In the genomic region with DNA sequence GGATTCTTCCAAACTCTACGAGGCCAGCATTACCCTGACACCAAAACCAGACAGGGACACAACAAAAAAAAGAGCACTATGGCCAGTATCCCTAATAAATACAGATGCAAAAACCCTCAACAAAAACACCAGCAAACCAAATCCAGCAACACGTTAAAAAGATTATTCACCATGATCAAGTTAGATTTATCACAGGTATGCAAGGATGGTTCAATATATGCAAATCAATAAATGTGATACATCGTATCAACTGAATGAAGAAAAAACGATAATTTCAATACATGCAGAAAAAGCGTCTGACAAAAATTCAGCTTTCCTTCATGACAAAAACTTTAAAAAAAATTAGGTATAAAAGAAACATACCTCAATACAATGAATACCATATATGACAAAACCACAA, we compare ENCODE assay signal across 23 cellular contexts.
"Had no signal": no experiment of that assay in that cellular context is flagged by ENCODE, and none has a peak within 500 bp of the region (broad histone marks: within the 10 kb centered on the region; RNA-seq: fewer than 3 reads in every experiment).

No MANE protein-coding gene starts in this region.

- H3K79me2 ChIP-seq: hepatocyte had no signal

- ATAC-seq: effector memory CD8-positive, alpha-beta T cell; foreskin keratinocyte; gastroesophageal sphincter; heart left ventricle; left cardiac atrium; left lung; left ventricle myocardium superior; lower lobe of right lung; mucosa of descending colon; naive thymus-derived CD8-positive, alpha-beta T cell had no signal

- H3K9me3 ChIP-seq: colonic mucosa had no signal

- H3K4me3 ChIP-seq: colonic mucosa, esophagus muscularis mucosa, gastroesophageal sphincter, heart left ventricle, hepatocyte, left lung, lower lobe of right lung, mucosa of descending colon had no signal

- H3K27me3 Mint-ChIP-seq: dendritic cell treated with granulocyte-macrophage colony-stimulating factor and Interleukin-4, amounts not matched to agents 40 ng/mL and 50 ng/mL, for 4 days; effector memory CD8-positive, alpha-beta T cell; naive B cell; naive thymus-derived CD8-positive, alpha-beta T cell had no signal

- H3K4me3 Mint-ChIP-seq: dendritic cell treated with granulocyte-macrophage colony-stimulating factor and Interleukin-4, amounts not matched to agents 40 ng/mL and 50 ng/mL, for 4 days; effector memory CD8-positive, alpha-beta T cell; immature natural killer cell; mesothelial cell of epicardium; naive B cell had no signal

- H3K36me3 ChIP-seq: colonic mucosa, lower lobe of right lung had no signal

- H3K27me3 ChIP-seq: colonic mucosa, esophagus muscularis mucosa, foreskin keratinocyte, gastroesophageal sphincter, heart left ventricle, hepatocyte, left lung had no signal

- H3K4me2 ChIP-seq: hepatocyte had no signal

- H3K27ac Mint-ChIP-seq: dendritic cell treated with granulocyte-macrophage colony-stimulating factor and Interleukin-4, amounts not matched to agents 40 ng/mL and 50 ng/mL, for 4 days; effector memory CD8-positive, alpha-beta T cell; immature natural killer cell; mesothelial cell of epicardium; naive B cell; naive thymus-derived CD8-positive, alpha-beta T cell had no signal

- H3K4me1 Mint-ChIP-seq: immature natural killer cell; mesothelial cell of epicardium; naive B cell; naive thymus-derived CD8-positive, alpha-beta T cell had no signal

- FAIRE-seq: endothelial cell of umbilical vein had no signal

- H2AFZ ChIP-seq: hepatocyte had no signal

- DNase-seq: colonic mucosa; cortex of kidney; effector CD8-positive, alpha-beta T cell; effector memory CD8-positive, alpha-beta T cell; foreskin keratinocyte; heart left ventricle; hypothalamus; immature natural killer cell; islet precursor cell; left cardiac atrium; left lung; left ventricle myocardium superior; lower lobe of right lung; mesenchymal stem cell; mucosa of descending colon; naive B cell; naive thymus-derived CD8-positive, alpha-beta T cell had no signal

- H3K27ac ChIP-seq: colonic mucosa, esophagus muscularis mucosa, foreskin keratinocyte, gastroesophageal sphincter, heart left ventricle, hepatocyte, left lung, lower lobe of right lung had no signal

- H3K4me1 ChIP-seq: colonic mucosa, esophagus muscularis mucosa, foreskin keratinocyte, gastroesophageal sphincter, heart left ventricle, left lung, lower lobe of right lung had no signal
